Comparison of ENCODE assay signal across 24 cellular contexts in the genomic region with DNA sequence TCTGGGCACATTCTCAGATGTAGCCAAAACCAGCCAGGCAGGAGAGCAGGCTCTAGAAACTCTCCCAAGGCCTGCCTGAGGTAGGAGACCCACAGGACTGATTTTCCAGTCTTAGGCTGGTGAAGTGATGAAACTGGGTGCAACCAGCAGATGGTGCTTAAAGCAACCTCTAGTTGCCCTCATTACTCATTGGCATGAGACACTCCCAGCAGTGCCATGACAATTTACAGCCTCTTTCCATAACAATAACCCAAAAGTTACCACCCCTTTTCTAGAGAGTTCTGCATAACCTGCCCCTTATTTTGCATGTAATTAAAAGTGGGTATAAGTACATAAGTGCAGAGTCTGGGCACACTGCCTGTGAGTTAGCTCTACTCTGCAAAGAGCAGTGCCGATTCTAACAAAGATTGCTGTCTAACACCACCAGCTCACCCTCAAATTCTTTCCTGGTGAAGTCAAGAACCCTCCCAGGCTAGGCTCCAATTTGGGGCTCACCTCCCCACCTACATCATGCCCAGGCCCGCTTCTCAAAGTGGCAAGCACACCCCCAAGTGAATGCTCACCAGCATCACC. TPM values are rescaled to one million over a fixed set of nuclear protein-coding genes. Genes with fewer than 3 reads are reported as not detected.
"Had no signal": no experiment of that assay in that cellular context is flagged by ENCODE, and none has a peak within 500 bp of the region (broad histone marks: within the 10 kb centered on the region; RNA-seq: fewer than 3 reads in every experiment).

No MANE protein-coding gene starts in this region.

- H3K4me2 ChIP-seq: KMS-11 had no signal

- ATAC-seq: activated CD8-positive, alpha-beta T cell treated with anti-CD3 and anti-CD28 coated beads, Interleukin-2, amount 10 ng/mL, durations not matched to agents 7 days and 5 days; WTC11 had no signal

- H3K27me3 ChIP-seq: breast epithelium, MG63, Peyer's patch had no signal

- H3K27ac ChIP-seq: breast epithelium, KMS-11, Peyer's patch had no signal

- H3K36me3 ChIP-seq: breast epithelium, MG63, Peyer's patch had no signal

- DNase-seq: activated CD4-positive, alpha-beta T cell treated with anti-CD3 and anti-CD28 coated beads for 48 hours; activated CD4-positive, alpha-beta T cell treated with anti-CD3 and anti-CD28 coated beads, Interleukin-2, amount 50 U/mL, for 4 hours; activated CD4-positive, CD25-positive, alpha-beta regulatory T cell treated with anti-CD3 and anti-CD28 coated beads, Interleukin-2, amount 50 U/mL, for 72 hours; activated CD8-positive, alpha-beta memory T cell treated with anti-CD3 and anti-CD28 coated beads, Interleukin-2, amount 50 U/mL, for 48 hours; activated CD8-positive, alpha-beta T cell treated with anti-CD3 and anti-CD28 coated beads, Interleukin-2, amount 10 ng/mL, durations not matched to agents 7 days and 5 days; activated naive CD4-positive, alpha-beta T cell; activated T-cell treated with anti-CD3 and anti-CD28 coated beads, Interleukin-2, amount 50 U/mL, for 1 hour; aorta; central memory CD4-positive, alpha-beta T cell; MG63; NCI-H1105; NCI-H146; NCI-H187 treated with DMSO at 0.1 percent for 48 hours; NCI-H2081 treated with DMSO at 0.1 percent for 48 hours; NCI-H446 treated with DMSO at 0.1 percent for 48 hours; NCI-H526 treated with DMSO at 0.1 percent for 48 hours; NCI-H82; Peyer's patch; SHP77 treated with DMSO at 0.1 percent for 48 hours had no signal

- H3K9me3 ChIP-seq: breast epithelium, MG63, Peyer's patch had no signal

- H3K9ac ChIP-seq: KMS-11 had no signal

- H3K4me1 ChIP-seq: breast epithelium, Peyer's patch had no signal

- H3K4me3 ChIP-seq: breast epithelium, MG63, Peyer's patch had no signal

RNA-seq across cellular contexts. Expression of a gene that starts 14.4 kb away (rescaled TPM):
- total RNA-seq: activated CD8-positive, alpha-beta T cell treated with anti-CD3 and anti-CD28 coated beads, Interleukin-2, amount 10 ng/mL, durations not matched to agents 7 days and 5 days; aorta; chondrocyte; Peyer's patch; SK-MEL-5 had no signal
- polyA plus RNA-seq: aorta had no signal
